24 cellular contexts compared by ENCODE assay signal in the genomic region with DNA sequence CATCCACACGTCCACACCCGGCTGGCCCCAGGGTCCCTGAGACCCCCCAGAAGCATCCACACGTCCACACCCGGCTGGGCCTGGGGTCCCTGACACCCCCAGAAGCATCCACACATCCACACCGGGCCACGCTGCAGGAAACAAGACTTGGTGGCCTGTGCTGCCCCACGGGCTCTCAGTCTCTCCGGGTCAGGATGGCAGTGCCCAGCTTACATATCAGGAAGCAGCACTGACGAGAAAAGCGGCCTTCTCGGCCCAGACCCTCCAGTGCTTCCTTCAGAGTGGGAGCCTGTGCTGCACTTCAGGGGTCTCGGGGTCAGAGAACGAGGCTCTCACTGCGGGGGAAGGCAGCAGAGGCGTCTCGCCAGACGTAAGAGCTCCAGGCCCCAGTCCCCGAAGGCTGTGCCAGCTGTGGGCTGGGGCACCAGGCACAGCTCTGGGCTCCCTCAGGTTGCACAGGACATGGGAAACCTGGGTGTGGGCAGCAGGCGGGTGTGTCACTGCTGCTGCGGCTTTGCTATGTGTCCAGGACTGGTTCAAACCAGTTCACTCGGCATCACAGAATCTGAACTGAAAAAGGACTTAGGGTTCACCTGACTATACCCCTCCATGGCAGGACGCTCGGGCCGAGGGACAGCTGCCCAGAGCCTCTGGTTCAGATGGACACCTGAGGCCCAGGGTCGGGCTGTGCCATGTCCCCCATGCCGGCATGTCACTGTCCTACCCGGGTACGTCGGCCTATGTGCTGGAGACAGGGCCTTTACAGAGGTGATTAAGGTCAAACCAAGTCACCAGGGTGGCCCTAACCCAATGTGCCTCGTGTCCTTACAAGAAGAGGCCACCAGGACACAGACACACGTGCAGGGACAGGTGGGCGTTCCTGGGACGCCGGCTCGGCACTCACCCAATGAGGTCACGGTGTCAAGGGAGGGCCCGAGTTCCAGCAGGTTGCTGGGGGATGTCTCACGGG. TPM values are rescaled to one million over a fixed set of nuclear protein-coding genes. Genes with fewer than 3 reads are reported as not detected.
DNase-seq lines count a peak whose midpoint lies in the region; ATAC-seq, FAIRE-seq and TF ChIP-seq lines count a peak whose summit lies in the region.
"Had no signal": no experiment of that assay in that cellular context is flagged by ENCODE, and none has a peak within 500 bp of the region (broad histone marks: within the 10 kb centered on the region; RNA-seq: fewer than 3 reads in every experiment).

No MANE protein-coding gene starts in this region.

- H3K27ac Mint-ChIP-seq in T-helper 17 cell (peak overlapping the region; percentile 1), progenitor cell of endocrine pancreas (no peak overlapping the region)

- TF ChIP-seq RAD21 in HepG2 (CRISPR knock-in tag; IDR thresholded peaks at IDR 0.05): no peak

- intact Hi-C loops in Right ventricle myocardium inferior (cut with DNase I) (no loop called here), heart right ventricle (cut with DNase I) (no loop called here), HepG2 (cut with micrococcal nuclease; ENCODE audit: unreplicated experiment) (no loop called here), upper lobe of right lung (cut with DNase I) (no loop called here)

- ATAC-seq in Right ventricle myocardium inferior (no peak), heart right ventricle (no peak), T-helper 17 cell (no peak), HepG2 (no peak; the same call in 2 of the 3 replicates), upper lobe of right lung (no peak)

- no peaks in the 10 kb centered on the region for H3K79me2 ChIP-seq in HepG2 (ENCODE audit: insufficient read depth, low read length)

- H3K4me3 Mint-ChIP-seq in T-helper 17 cell: no peak overlapping the region
- no peak overlapping the region for H3K4me3 Mint-ChIP-seq in progenitor cell of endocrine pancreas (ENCODE audit: low read depth)
- H3K4me3 Mint-ChIP-seq: neural crest cell had no signal

- no peak for TF ChIP-seq EP300 in HepG2 (IDR thresholded peaks at IDR 0.05; ENCODE audit: low read depth in 2 of 2, low read length in 2 of 2)
- TF ChIP-seq EP300 in HepG2 (CRISPR knock-in tag; IDR thresholded peaks at IDR 0.05; ENCODE audit: borderline replicate concordance): no peak

- H3K9me3 Mint-ChIP-seq in progenitor cell of endocrine pancreas (ENCODE audit: low read depth): no peaks in the 10 kb centered on the region

- no peak overlapping the region for H3K9ac ChIP-seq in HepG2 (ENCODE audit: insufficient read depth, low read depth, low read length)

- no peak for FAIRE-seq in HepG2 (lab: Jason Lieb, UNC)
- FAIRE-seq: G401.6, H54 had no signal

- TF ChIP-seq CTCF in heart right ventricle (IDR thresholded peaks at IDR 0.05) (no peak), HepG2 (CRISPR knock-in tag; IDR thresholded peaks at IDR 0.05) (no peak), upper lobe of right lung (IDR thresholded peaks at IDR 0.05) (no peak), progenitor cell of endocrine pancreas (IDR thresholded peaks at IDR 0.05; ENCODE audit: unreplicated experiment) (no peak)

- H3K9me3 ChIP-seq in heart right ventricle (peaks cover 0 to 3% (median 0%) of the 10 kb centered on the region in 11 donors), T-helper 17 cell (ENCODE audit: control insufficient read depth, low read length, poor library complexity, severe bottlenecking) (no peaks in the 10 kb centered on the region), HepG2 (ENCODE audit: low read length) (no peaks in the 10 kb centered on the region), upper lobe of right lung (no peaks in the 10 kb centered on the region)
- H3K9me3 ChIP-seq: breast epithelium, Caco-2, colonic mucosa, transverse colon had no signal

- CTCF ChIA-PET in HepG2 (lab: Yijun Ruan, JAX; ENCODE audit: low intra/inter-chr PET ratio, low total read pairs): no interaction called here

- H3K27me3 ChIP-seq in heart right ventricle: no peaks in the 10 kb centered on the region
- H3K27me3 ChIP-seq in HepG2 (ENCODE audit: control insufficient read depth in 1 of 2, insufficient read depth in 2 of 2, low read length in 2 of 2): no peaks in the 10 kb centered on the region
- H3K27me3 ChIP-seq in upper lobe of right lung: no peaks in the 10 kb centered on the region
- H3K27me3 ChIP-seq: breast epithelium, colonic mucosa, transverse colon had no signal

- H3K4me1 ChIP-seq in heart right ventricle: peaks cover 0 to 9% (median 0%) of the 10 kb centered on the region in 9 donors
- no peaks in the 10 kb centered on the region for H3K4me1 ChIP-seq in HepG2 (ENCODE audit: insufficient read depth, low read length)
- H3K4me1 ChIP-seq in upper lobe of right lung: no peaks in the 10 kb centered on the region
- H3K4me1 ChIP-seq: breast epithelium, Caco-2, colonic mucosa, transverse colon had no signal

- H3K27me3 Mint-ChIP-seq in T-helper 17 cell: no peaks in the 10 kb centered on the region
- H3K27me3 Mint-ChIP-seq in progenitor cell of endocrine pancreas: no peaks in the 10 kb centered on the region

- peak; percentile 63 for DNase-seq in Right ventricle myocardium inferior (ENCODE audit: missing footprints)
- no peak for DNase-seq in heart right ventricle
- peak in 1 of 3 donors; percentile 3 for DNase-seq in T-helper 17 cell
- no peak for DNase-seq in HepG2 (ENCODE audit: low spot score)
- DNase-seq in upper lobe of right lung: peak; percentile 54
- DNase-seq in progenitor cell of endocrine pancreas (ENCODE audit: low spot score, unreplicated experiment): no peak
- no peak for DNase-seq in amygdala (lab: John Stamatoyannopoulos, UW)
- DNase-seq: activated CD4-positive, alpha-beta T cell treated with anti-CD3 and anti-CD28 coated beads, Interleukin-2, amount 50 U/mL, for 4 hours; activated CD4-positive, CD25-positive, alpha-beta regulatory T cell; activated T-cell treated with anti-CD3 and anti-CD28 coated beads, Interleukin-2, amount 50 U/mL, for 1 hour; C1 segment of cervical spinal cord; colonic mucosa; effector CD8-positive, alpha-beta T cell; foreskin fibroblast; IMR-90; mesenchymal stem cell; NCI-H1694 treated with DMSO at 0.1 percent for 48 hours; NCI-H510A; transverse colon had no signal

- no peak overlapping the region for H2AFZ ChIP-seq in HepG2 (ENCODE audit: low read length)

- H3K36me3 Mint-ChIP-seq in T-helper 17 cell (ENCODE audit: low read depth): peaks cover 5% of the 10 kb centered on the region
- peaks cover 14% of the 10 kb centered on the region for H3K36me3 Mint-ChIP-seq in progenitor cell of endocrine pancreas (ENCODE audit: insufficient read depth)

- H3K4me3 ChIP-seq in heart right ventricle: no peak overlapping the region
- no peak overlapping the region for H3K4me3 ChIP-seq in HepG2 (replicated peaks in 1 of 3; ENCODE audit: insufficient read depth in 1 of 3, low read depth in 2 of 3, low read length in 3 of 3)
- H3K4me3 ChIP-seq in upper lobe of right lung: no peak overlapping the region
- H3K4me3 ChIP-seq: breast epithelium, colonic mucosa, transverse colon had no signal

- TF ChIP-seq POLR2A in HepG2 (IDR thresholded peaks at IDR 0.05; ENCODE audit: insufficient read depth in 1 of 2, low read depth in 2 of 2, low read length in 2 of 2): no peak

- 95 to 96% methylated on average over 38 of the region's 38 CpGs for WGBS in heart right ventricle, 2 donors
- 97% methylated on average over 35 of the region's 38 CpGs for WGBS in HepG2 (ENCODE audit: low lambda C conversion rate)

- H3K27ac ChIP-seq in heart right ventricle: no peak overlapping the region
- no peak overlapping the region for H3K27ac ChIP-seq in HepG2 (ENCODE audit: extremely low read length, insufficient read depth, low read length)
- no peak overlapping the region for H3K27ac ChIP-seq in upper lobe of right lung
- H3K27ac ChIP-seq: breast epithelium, colonic mucosa, transverse colon had no signal

- in situ Hi-C loops in HepG2 (cut with HindIII; ENCODE audit: extremely low pct_ligation_motif_present, low pct_unique_long_range_greater_than_20kb): no loop called here

- POLR2A ChIA-PET in HepG2 (lab: Yijun Ruan, JAX): no interaction called here

- H4K20me1 ChIP-seq in HepG2 (ENCODE audit: insufficient read depth, low read length): no peaks in the 10 kb centered on the region

- H3K4me2 ChIP-seq in HepG2 (ENCODE audit: low read depth, low read length): no peak overlapping the region

- BruUV-seq in HepG2 (replicated peaks; lab: Mats Ljungman, UMichigan): no TSS peak

- peaks cover 2% of the 10 kb centered on the region for H3K4me1 Mint-ChIP-seq in T-helper 17 cell
- H3K4me1 Mint-ChIP-seq in progenitor cell of endocrine pancreas (ENCODE audit: low read depth): no peaks in the 10 kb centered on the region
- H3K4me1 Mint-ChIP-seq: neural crest cell had no signal

- H3K36me3 ChIP-seq in heart right ventricle (peaks cover 0 to 71% (median 15%) of the 10 kb centered on the region in 9 donors), HepG2 (replicated peaks in 1 of 2; ENCODE audit: control insufficient read depth in 1 of 2, insufficient read depth in 2 of 2, low read length in 2 of 2) (peaks cover 19 to 36% of the 10 kb centered on the region in 2 experiments; a peak in 4 of 5 replicates), upper lobe of right lung (peaks cover 19% of the 10 kb centered on the region)
- H3K36me3 ChIP-seq: breast epithelium, colonic mucosa had no signal

RNA-seq across cellular contexts. Expression of a gene that starts 40.2 kb away (rescaled TPM):
- 19.0 TPM for total RNA-seq in Right ventricle myocardium inferior
- total RNA-seq in heart right ventricle: 10 to 100 TPM; 17.5 to 26.4 (median 22.1) TPM
- 10 to 100 TPM; 23.8 to 30.6 TPM for polyA plus RNA-seq in heart right ventricle
- total RNA-seq in T-helper 17 cell: 10 to 100 TPM; 21.0 to 25.6 TPM
- 24.2 and 24.6 TPM in 2 replicates for total RNA-seq in HepG2 (2016; rRNA removed; fragmentation: Illumina TruSeq; extraction: Trizol)
- 5.9 and 6.6 TPM in 2 replicates for total RNA-seq in HepG2 (2016; cell fraction: cytosol; rRNA removed; fragmentation: Illumina TruSeq; extraction: Trizol; ENCODE audit: low read depth)
- 24.5 and 25.5 TPM in 2 replicates for total RNA-seq in HepG2 (2016; cell fraction: insoluble cytoplasmic fraction; rRNA removed; fragmentation: Illumina TruSeq; extraction: Trizol)
- total RNA-seq in HepG2 (2016; cell fraction: membrane; rRNA removed; fragmentation: Illumina TruSeq; extraction: Trizol): 14.7 and 15.5 TPM in 2 replicates
- total RNA-seq in HepG2 (2016; cell fraction: nucleus; rRNA removed; fragmentation: Illumina TruSeq; extraction: Trizol): 12.8 and 13.9 TPM in 2 replicates
- polyA plus RNA-seq in HepG2 (2011; rRNA removed): 11.1 and 17.7 TPM in 2 replicates
- 14.2 and 21.6 TPM in 2 replicates for polyA plus RNA-seq in HepG2 (2011; cell fraction: cytosol; rRNA removed)
- 31.7 and 32.3 TPM in 2 replicates for polyA plus RNA-seq in HepG2 (2011; cell fraction: nucleus; rRNA removed)
- 10.1 and 14.6 TPM in 2 replicates for polyA plus RNA-seq in HepG2 (2012)
- polyA plus RNA-seq in HepG2 (2016; cell fraction: cytosol; fragmentation: Illumina TruSeq; extraction: Trizol; ENCODE audit: low read depth): 8.4 and 9.7 TPM in 2 replicates
- 42.4 and 45.1 TPM in 2 replicates for polyA plus RNA-seq in HepG2 (2016; cell fraction: insoluble cytoplasmic fraction; fragmentation: Illumina TruSeq; extraction: Trizol; ENCODE audit: low read depth)
- polyA plus RNA-seq in HepG2 (2016; cell fraction: membrane; fragmentation: Illumina TruSeq; extraction: Trizol; ENCODE audit: low read depth): 14.8 and 17.6 TPM in 2 replicates
- polyA plus RNA-seq in HepG2 (2016; cell fraction: nucleus; fragmentation: Illumina TruSeq; extraction: Trizol; ENCODE audit: insufficient read depth, low read depth): 34.7 and 37.8 TPM in 2 replicates
- 6.7 and 18.8 TPM in 2 replicates for polyA minus RNA-seq in HepG2 (2011; rRNA and poly(A)+ RNA removed; ENCODE audit: low replicate concordance)
- 8.2 and 11.1 TPM in 2 replicates for polyA minus RNA-seq in HepG2 (2011; cell fraction: cytosol; rRNA and poly(A)+ RNA removed)
- polyA minus RNA-seq in HepG2 (2011; cell fraction: nucleus; rRNA and poly(A)+ RNA removed): 20.0 and 22.4 TPM in 2 replicates
- total RNA-seq in upper lobe of right lung: 29.9 TPM
- total RNA-seq in progenitor cell of endocrine pancreas: 26.1 and 27.8 TPM in 2 replicates

Comparison
In these comparisons a context has a peak if more than half of its experiments do, and no peak if none do; other contexts are left out.
1. DNase-seq: peak in Right ventricle myocardium inferior (single experiment) and upper lobe of right lung (single experiment); none in heart right ventricle (0 of 2), HepG2 (single experiment), progenitor cell of endocrine pancreas (single experiment) and amygdala (0 of 56).